In the genomic region with DNA sequence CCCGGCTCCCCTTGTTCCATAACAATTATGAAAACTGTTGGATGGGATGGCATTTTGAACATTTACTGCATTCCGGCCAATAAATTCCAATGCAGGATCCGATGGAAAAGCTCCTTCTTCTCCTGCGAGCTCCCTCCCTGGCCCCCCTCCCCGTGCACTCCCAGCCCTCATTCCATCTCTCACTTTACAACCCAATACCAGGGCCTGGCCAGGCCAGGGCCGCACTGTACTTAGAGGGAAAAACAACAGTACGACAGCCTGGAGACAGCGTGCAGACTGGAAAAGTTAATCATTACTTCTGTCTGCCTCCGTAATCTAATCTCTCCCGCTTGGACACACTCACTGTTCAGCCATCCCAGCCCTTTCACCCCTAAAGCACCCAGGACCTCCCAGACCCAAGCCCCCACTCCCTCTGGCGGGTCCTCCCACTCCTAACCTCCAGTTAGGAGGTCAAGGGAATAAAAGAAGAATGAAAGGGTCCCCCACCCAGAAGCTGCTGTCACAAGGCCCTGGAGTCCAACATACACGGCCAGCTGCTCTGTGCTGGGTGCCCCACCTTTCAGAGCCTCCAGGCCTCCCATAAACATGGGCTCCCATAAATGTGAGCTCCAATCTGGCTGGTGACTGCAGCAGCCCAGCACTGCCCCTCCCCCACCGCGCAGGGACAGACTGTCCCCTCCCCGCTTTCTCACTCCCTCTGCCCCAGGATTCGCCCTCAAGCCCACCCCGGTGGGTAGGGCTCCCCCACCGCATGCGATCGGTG, we compare ENCODE assay signal across 8 cellular contexts. TPM values are rescaled to one million over a fixed set of nuclear protein-coding genes. Genes with fewer than 3 reads are reported as not detected.
DNase-seq lines count a peak whose midpoint lies in the region; ATAC-seq and TF ChIP-seq lines count a peak whose summit lies in the region.

No MANE protein-coding gene starts in this region.

- peak overlapping the region; percentile 99 for H3K4me2 ChIP-seq in MM.1S (ENCODE audit: low read depth, low read length)

- ATAC-seq in naive thymus-derived CD4-positive, alpha-beta T cell = no peak
- ATAC-seq in HG02798 (IDR thresholded peaks at IDR 0.05; ENCODE audit: poor library complexity, unreplicated experiment) (no peak), HG02588 (IDR thresholded peaks at IDR 0.05; ENCODE audit: unreplicated experiment) (no peak)

- H3K4me1 ChIP-seq in MM.1S (ENCODE audit: low read length) = peaks cover 87% of the 10 kb centered on the region
- peaks cover 65 to 73% of the 10 kb centered on the region in 2 donors for H3K4me1 ChIP-seq in naive thymus-derived CD4-positive, alpha-beta T cell (ENCODE audit: control insufficient read depth in 2 of 2, insufficient read depth in 2 of 2, low read length in 2 of 2)

- intact Hi-C loops in dorsolateral prefrontal cortex (cut with DNase I) = loop anchor here (5.0 kb wide), 2 partner anchors 53 to 148 kb away; no protein-coding TSS in a partner anchor
- intact Hi-C loops in naive thymus-derived CD4-positive, alpha-beta T cell (cut with micrococcal nuclease) = loop anchor here in 1 of 2 donors (10.0 kb wide), 1 partner anchor 45 kb away; no protein-coding TSS in a partner anchor

- no peaks in the 10 kb centered on the region for H4K20me1 ChIP-seq in MM.1S (ENCODE audit: insufficient read depth, low read length)

- peaks cover 0 to 15% (median 4%) of the 10 kb centered on the region in 5 donors for H3K36me3 Mint-ChIP-seq in naive thymus-derived CD4-positive, alpha-beta T cell

- H3K4me3 Mint-ChIP-seq in naive thymus-derived CD4-positive, alpha-beta T cell = peak overlapping the region in 7 of 10 donors; percentile 8 to 80 (median 49)

- CTCF ChIA-PET in naive thymus-derived CD4-positive, alpha-beta T cell (lab: Charles Lee) = interaction anchor here (0.6 to 0.9 kb wide), 3 partner anchors 17 to 111 kb away, joined by 3 read pairs; no protein-coding TSS in a partner anchor

- peak overlapping the region; percentile 54 for H3K4me3 ChIP-seq in MM.1S (ENCODE audit: low read length)
- peak overlapping the region in 8 of 59 donors; percentile 3 to 20 (median 13) for H3K4me3 ChIP-seq in dorsolateral prefrontal cortex
- H3K4me3 ChIP-seq in naive thymus-derived CD4-positive, alpha-beta T cell (ENCODE audit: low read length) = no peak overlapping the region

- H3K9ac ChIP-seq in MM.1S (ENCODE audit: low read length) = peak overlapping the region; percentile 76

- H3K27me3 ChIP-seq in MM.1S (replicated peaks; ENCODE audit: insufficient read depth, low read length) = no peaks in the 10 kb centered on the region
- no peaks in the 10 kb centered on the region for H3K27me3 ChIP-seq in dorsolateral prefrontal cortex
- H3K27me3 ChIP-seq in naive thymus-derived CD4-positive, alpha-beta T cell (ENCODE audit: control insufficient read depth in 2 of 2, insufficient read depth in 2 of 2, low read length in 2 of 2) = no peaks in the 10 kb centered on the region

- peaks cover 71 to 98% (median 96%) of the 10 kb centered on the region in 7 donors for H3K4me1 Mint-ChIP-seq in naive thymus-derived CD4-positive, alpha-beta T cell

- H3K36me3 ChIP-seq in MM.1S (replicated peaks; ENCODE audit: insufficient read depth, low read length) = no peaks in the 10 kb centered on the region
- H3K36me3 ChIP-seq in naive thymus-derived CD4-positive, alpha-beta T cell (ENCODE audit: control insufficient read depth in 2 of 3, insufficient read depth in 3 of 3, low read length in 3 of 3) = no peaks in the 10 kb centered on the region

- H3K9me3 ChIP-seq in MM.1S (replicated peaks; ENCODE audit: insufficient read depth, low read length) = no peaks in the 10 kb centered on the region
- no peaks in the 10 kb centered on the region for H3K9me3 ChIP-seq in naive thymus-derived CD4-positive, alpha-beta T cell (ENCODE audit: control insufficient read depth in 2 of 3, low read length in 3 of 3)

- peaks cover 84% of the 10 kb centered on the region for H3F3A ChIP-seq in MM.1S (ENCODE audit: insufficient read depth, low read length)

- DNase-seq in AG20443 (ENCODE audit: low spot score) = peak; percentile 85
- DNase-seq in MM.1S = no peak
- no peak for DNase-seq in dorsolateral prefrontal cortex
- DNase-seq in naive thymus-derived CD4-positive, alpha-beta T cell = peak in 1 of 9 donors; percentile 7
- no peak for DNase-seq in NCI-H1417 (lab: John Stamatoyannopoulos, UW)
- no peak for DNase-seq in activated CD4-positive, alpha-beta T cell treated with anti-CD3 and anti-CD28 coated beads for 1 hour

- peak overlapping the region in 8 of 9 donors; percentile 1 to 98 (median 72) for H3K27ac Mint-ChIP-seq in naive thymus-derived CD4-positive, alpha-beta T cell

- peaks cover 100% of the 10 kb centered on the region for H3K79me2 ChIP-seq in MM.1S (ENCODE audit: low read length)

- H3K27me3 Mint-ChIP-seq in naive thymus-derived CD4-positive, alpha-beta T cell = no peaks in the 10 kb centered on the region

- peak overlapping the region; percentile 97 for H3K27ac ChIP-seq in MM.1S (ENCODE audit: low read length)
- H3K27ac ChIP-seq in dorsolateral prefrontal cortex = peak overlapping the region in 51 of 59 donors; percentile 4 to 93 (median 66)
- H3K27ac ChIP-seq in naive thymus-derived CD4-positive, alpha-beta T cell (ENCODE audit: low read depth, low read length) = no peak overlapping the region

- H3K9me3 Mint-ChIP-seq in naive thymus-derived CD4-positive, alpha-beta T cell = no peaks in the 10 kb centered on the region

- TF ChIP-seq CTCF in MM.1S (IDR thresholded peaks at IDR 0.05; ENCODE audit: low read length) (no peak), dorsolateral prefrontal cortex (IDR thresholded peaks at IDR 0.05 in 54 of 56, conservative IDR thresholded peaks at IDR 0.05 in 2 of 56; ENCODE audit: low read depth in 1 of 56, partially characterized antibody in 56 of 56) (no peak)

- no peaks in the 10 kb centered on the region for H3K9me2 ChIP-seq in MM.1S (replicated peaks; ENCODE audit: insufficient read depth, low read length)

- POLR2A ChIA-PET in naive thymus-derived CD4-positive, alpha-beta T cell (lab: Charles Lee) = interaction anchor here (0.6 to 4.1 kb wide), 5 partner anchors 9 to 28 kb away, joined by 3 to 28 read pairs (median 4); partner anchors contain the start of gene SMAD7

- H2AFZ ChIP-seq in MM.1S (ENCODE audit: low read length) = no peak overlapping the region

RNA-seq across cellular contexts. Expression of gene SMAD7, which starts 20.6 kb away (rescaled TPM):
- total RNA-seq in dorsolateral prefrontal cortex = 10 to 100 TPM; 14.2 to 34.2 (median 23.6) TPM
- total RNA-seq in naive thymus-derived CD4-positive, alpha-beta T cell = 10 to 100 TPM; 21.2 to 79.4 (median 30.1) TPM
- 1 to 10 TPM; 5.3 to 6.5 TPM for polyA plus RNA-seq in naive thymus-derived CD4-positive, alpha-beta T cell
